In genomic region chr15:63531586-63531985, GRCh38 we compare ENCODE assay signal across 14 cellular contexts. TPM values are rescaled to one million over a fixed set of nuclear protein-coding genes. Genes with fewer than 3 reads are reported as not detected.
DNase-seq lines count a peak whose midpoint lies in the region; ATAC-seq and TF ChIP-seq lines count a peak whose summit lies in the region.
"Had no signal": no experiment of that assay in that cellular context is flagged by ENCODE, and none has a peak within 500 bp of the region (broad histone marks: within the 10 kb centered on the region; RNA-seq: fewer than 3 reads in every experiment).

No MANE protein-coding gene starts in this region.

- DNase-seq in activated T-cell treated with anti-CD3 and anti-CD28 coated beads, Interleukin-2, amount 50 U/mL, for 72 hours = no peak
- no peak for DNase-seq in activated T-cell treated with anti-CD3 and anti-CD28 coated beads, Interleukin-2, amount 50 U/mL, for 1 hour
- no peak for DNase-seq in endodermal cell
- DNase-seq in smooth muscle cell (lab: John Stamatoyannopoulos, UW; ENCODE audit: unreplicated experiment) = no peak
- no peak for DNase-seq in NCI-H748 (lab: John Stamatoyannopoulos, UW; ENCODE audit: unreplicated experiment)
- DNase-seq in DMS79 treated with DMSO at 0.1 percent for 48 hours (lab: John Stamatoyannopoulos, UW) = no peak
- DNase-seq: activated CD4-positive, alpha-beta T cell treated with anti-CD3 and anti-CD28 coated beads, Interleukin-2, amount 50 U/mL, for 48 hours; NCI-H1048; small intestine; stimulated activated naive B cell treated with anti-CD40 and anti-IgM and Interleukin-4, amounts not matched to agents 10 μg/mL and 1 μg/mL and 100 μg/mL, for 72 hours had no signal

- peaks cover 70% of the 10 kb centered on the region for H4K20me1 ChIP-seq in Loucy (ENCODE audit: insufficient read depth, low read length, poor library complexity, severe bottlenecking)
- peaks cover 94% of the 10 kb centered on the region for H4K20me1 ChIP-seq in smooth muscle cell (ENCODE audit: low read depth)

- H3K79me2 ChIP-seq in Loucy (ENCODE audit: insufficient read depth, low read length) = peaks cover 96% of the 10 kb centered on the region
- H3K79me2 ChIP-seq in smooth muscle cell (ENCODE audit: low read depth) = peaks cover 65% of the 10 kb centered on the region

- H3K4me1 ChIP-seq in Loucy (ENCODE audit: insufficient read depth, low read length, poor library complexity, severe bottlenecking) (peaks cover 8% of the 10 kb centered on the region), endodermal cell (ENCODE audit: control insufficient read depth, insufficient read depth, low read length) (peaks cover 9% of the 10 kb centered on the region), smooth muscle cell (ENCODE audit: low read depth) (peaks cover 6% of the 10 kb centered on the region)

- H3K9me3 Mint-ChIP-seq in activated T-cell treated with anti-CD3 and anti-CD28 coated beads, Interleukin-2, amount 50 U/mL, for 72 hours = no peaks in the 10 kb centered on the region
- no peaks in the 10 kb centered on the region for H3K9me3 Mint-ChIP-seq in endodermal cell
- H3K9me3 Mint-ChIP-seq: mesothelial cell of epicardium; stimulated activated naive B cell treated with anti-CD40 and anti-IgM and Interleukin-4, amounts not matched to agents 10 μg/mL and 1 μg/mL and 100 μg/mL, for 72 hours had no signal

- 92 to 100% methylated on average over 1 to 4 of the region's 4 CpGs for WGBS in endodermal cell (ENCODE audit: insufficient coverage in 1 of 2, insufficient read length in 1 of 2), 2 experiments
- WGBS in smooth muscle cell (ENCODE audit: low lambda C conversion rate) = 84% methylated on average over 4 of the region's 4 CpGs

- H3K27ac ChIP-seq in endodermal cell (ENCODE audit: low read depth, low read length) (no peak overlapping the region), smooth muscle cell (ENCODE audit: low read depth) (no peak overlapping the region)

- peaks cover 76% of the 10 kb centered on the region for H3K4me1 Mint-ChIP-seq in activated T-cell treated with anti-CD3 and anti-CD28 coated beads, Interleukin-2, amount 50 U/mL, for 72 hours (ENCODE audit: low read depth)
- peaks cover 29% of the 10 kb centered on the region for H3K4me1 Mint-ChIP-seq in endodermal cell

- H2AFZ ChIP-seq in Loucy (ENCODE audit: low read length) (no peak overlapping the region), smooth muscle cell (ENCODE audit: low read depth) (no peak overlapping the region)

- TF ChIP-seq CTCF in Loucy (conservative IDR thresholded peaks at IDR 0.05; ENCODE audit: low read length) (peak; percentile 56), endodermal cell (conservative IDR thresholded peaks at IDR 0.05) (peak; percentile 65), smooth muscle cell (IDR thresholded peaks at IDR 0.05; ENCODE audit: borderline replicate concordance, insufficient read depth, poor library complexity, severe bottlenecking) (peak; percentile 10)

- H3F3A ChIP-seq in Loucy (ENCODE audit: low read depth) = peaks cover 8% of the 10 kb centered on the region; the same call in 1 of the 2 replicates
- no peaks in the 10 kb centered on the region for H3F3A ChIP-seq in smooth muscle cell (ENCODE audit: low read depth)

- H3K4me3 ChIP-seq in Loucy (ENCODE audit: low read length, poor library complexity, severe bottlenecking) (no peak overlapping the region), endodermal cell (ENCODE audit: low read length) (no peak overlapping the region), smooth muscle cell (no peak overlapping the region)

- no peaks in the 10 kb centered on the region for H3K9me3 ChIP-seq in Loucy (ENCODE audit: insufficient read depth, low read depth, low read length)
- H3K9me3 ChIP-seq in endodermal cell (ENCODE audit: control insufficient read depth, low read length) = no peaks in the 10 kb centered on the region
- no peaks in the 10 kb centered on the region for H3K9me3 ChIP-seq in smooth muscle cell (replicated peaks; ENCODE audit: low read depth)

- peak overlapping the region; percentile 70 for H3K27ac Mint-ChIP-seq in activated T-cell treated with anti-CD3 and anti-CD28 coated beads, Interleukin-2, amount 50 U/mL, for 72 hours
- no peak overlapping the region for H3K27ac Mint-ChIP-seq in endodermal cell
- H3K27ac Mint-ChIP-seq: mesothelial cell of epicardium had no signal

- no peak overlapping the region for H3K4me2 ChIP-seq in Loucy (ENCODE audit: low read depth, low read length, poor library complexity, severe bottlenecking)
- H3K4me2 ChIP-seq in smooth muscle cell = no peak overlapping the region

- H3K36me3 ChIP-seq in Loucy (ENCODE audit: insufficient read depth, low read length) (no peaks in the 10 kb centered on the region; the same call in 1 of the 2 replicates), endodermal cell (ENCODE audit: control insufficient read depth, insufficient read depth, low read length) (no peaks in the 10 kb centered on the region), smooth muscle cell (ENCODE audit: low read depth) (no peaks in the 10 kb centered on the region)

- no peaks in the 10 kb centered on the region for H3K27me3 ChIP-seq in Loucy (ENCODE audit: insufficient read depth, low read length, poor library complexity, severe bottlenecking)
- no peaks in the 10 kb centered on the region for H3K27me3 ChIP-seq in endodermal cell (ENCODE audit: control insufficient read depth, insufficient read depth, low read length, poor library complexity, severe bottlenecking)
- H3K27me3 ChIP-seq in smooth muscle cell (ENCODE audit: low read depth) = no peaks in the 10 kb centered on the region

- H3K27me3 Mint-ChIP-seq in activated T-cell treated with anti-CD3 and anti-CD28 coated beads, Interleukin-2, amount 50 U/mL, for 72 hours (ENCODE audit: low read depth) = no peaks in the 10 kb centered on the region
- H3K27me3 Mint-ChIP-seq in endodermal cell (ENCODE audit: insufficient read depth) = no peaks in the 10 kb centered on the region
- H3K27me3 Mint-ChIP-seq: stimulated activated naive B cell treated with anti-CD40 and anti-IgM and Interleukin-4, amounts not matched to agents 10 μg/mL and 1 μg/mL and 100 μg/mL, for 72 hours had no signal

- no peaks in the 10 kb centered on the region for H3K9me2 ChIP-seq in Loucy (replicated peaks; ENCODE audit: low read depth, low read length)

- no peak for ATAC-seq in activated T-cell treated with anti-CD3 and anti-CD28 coated beads, Interleukin-2, amount 50 U/mL, for 72 hours (replicated peaks in 1 of 2)
- no peak for ATAC-seq in HG02870 (IDR thresholded peaks at IDR 0.05; ENCODE audit: unreplicated experiment)
- ATAC-seq: Right ventricle myocardium inferior had no signal

- H3K36me3 Mint-ChIP-seq in activated T-cell treated with anti-CD3 and anti-CD28 coated beads, Interleukin-2, amount 50 U/mL, for 72 hours (ENCODE audit: insufficient read depth in 2 of 2) = peaks cover 0 to 13% of the 10 kb centered on the region in 2 donors
- H3K36me3 Mint-ChIP-seq in endodermal cell (ENCODE audit: low read depth) = peaks cover 4% of the 10 kb centered on the region
- H3K36me3 Mint-ChIP-seq: mesothelial cell of epicardium had no signal

- no peak overlapping the region for H3K9ac ChIP-seq in Loucy (ENCODE audit: low read depth, low read length, poor library complexity, severe bottlenecking)
- no peak overlapping the region for H3K9ac ChIP-seq in endodermal cell (ENCODE audit: extremely low read depth, low read length, poor library complexity, severe bottlenecking)
- no peak overlapping the region for H3K9ac ChIP-seq in smooth muscle cell (ENCODE audit: low read depth)

- H3K4me3 Mint-ChIP-seq in activated T-cell treated with anti-CD3 and anti-CD28 coated beads, Interleukin-2, amount 50 U/mL, for 72 hours = no peak overlapping the region
- H3K4me3 Mint-ChIP-seq in endodermal cell = no peak overlapping the region
- H3K4me3 Mint-ChIP-seq: mesothelial cell of epicardium had no signal

RNA-seq across cellular contexts. Expression of gene USP3, which starts 27.2 kb away (rescaled TPM):
- total RNA-seq in activated T-cell treated with anti-CD3 and anti-CD28 coated beads, Interleukin-2, amount 50 U/mL, for 72 hours = 10 to 100 TPM; 66.5 to 78.0 TPM
- total RNA-seq in endodermal cell (10 to 100 TPM; 51.5 to 52.5 TPM), smooth muscle cell (25.5 and 26.2 TPM in 2 replicates)
- polyA plus RNA-seq in endodermal cell (2013, experiment 1 of 2) = 64.2 TPM
- polyA plus RNA-seq in endodermal cell (2013, experiment 2 of 2) = 62.6 TPM
- polyA plus RNA-seq in smooth muscle cell = 17.1 and 18.8 TPM in 2 replicates

Comparison
In these comparisons a context has a peak if more than half of its experiments do, and no peak if none do; other contexts are left out.
1. CTCF ChIP-seq: peak in every context shown above with its lines; median percentile 65 in endodermal cell; 56 in Loucy; 10 in smooth muscle cell.